In genomic region chr1:44297695-44298400, GRCh38 we compare ENCODE assay signal across 1 cellular context.
TF ChIP-seq lines count a peak whose summit lies in the region.

No MANE protein-coding gene starts in this region.

TF ChIP-seq in HepG2, 621 proteins besides CTCF, POLR2A, EP300 and RAD21 (continued from another document and continues in another):
- TF ChIP-seq POGK (CRISPR knock-in tag; conservative IDR thresholded peaks at IDR 0.05) = peak; percentile 100
- TF ChIP-seq RFXANK (CRISPR knock-in tag; IDR thresholded peaks at IDR 0.05) = no peak
- no peak for TF ChIP-seq HDAC6 (IDR thresholded peaks at IDR 0.05; ENCODE audit: low read depth, low read length)
- TF ChIP-seq ZNF468 (CRISPR knock-in tag; IDR thresholded peaks at IDR 0.05) = no peak
- TF ChIP-seq MBD4 (IDR thresholded peaks at IDR 0.05; ENCODE audit: borderline replicate concordance, low read length) = no peak
- TF ChIP-seq KDM5B (CRISPR knock-in tag; IDR thresholded peaks at IDR 0.05; ENCODE audit: borderline replicate concordance) = no peak
- no peak; the same call in 1 of the 2 replicates for TF ChIP-seq HHEX (CRISPR knock-in tag; IDR thresholded peaks at IDR 0.05)
- TF ChIP-seq GMEB1 (CRISPR knock-in tag; IDR thresholded peaks at IDR 0.05; ENCODE audit: borderline replicate concordance) = no peak; the same call in 1 of the 2 replicates
- TF ChIP-seq HNF4G (IDR thresholded peaks at IDR 0.05; ENCODE audit: borderline replicate concordance, low read depth, low read length) = peak; percentile 73
- TF ChIP-seq HNF4G (CRISPR knock-in tag; IDR thresholded peaks at IDR 0.05; ENCODE audit: borderline replicate concordance, low read depth) = peak; percentile 47; the same call in 1 of the 2 replicates
- no peak for TF ChIP-seq ZNF598 (CRISPR knock-in tag; IDR thresholded peaks at IDR 0.05; ENCODE audit: borderline replicate concordance)
- no peak for TF ChIP-seq PRDM10 (CRISPR knock-in tag; IDR thresholded peaks at IDR 0.05; ENCODE audit: low read depth)
- TF ChIP-seq GZF1 (CRISPR knock-in tag; IDR thresholded peaks at IDR 0.05) = no peak
- TF ChIP-seq MZF1 (CRISPR knock-in tag; IDR thresholded peaks at IDR 0.05; ENCODE audit: borderline replicate concordance) = no peak
- no peak for TF ChIP-seq MIXL1 (CRISPR knock-in tag; IDR thresholded peaks at IDR 0.05)
- TF ChIP-seq PBX3 (CRISPR knock-in tag; IDR thresholded peaks at IDR 0.05; ENCODE audit: borderline replicate concordance) = no peak
- no peak for TF ChIP-seq MXD3 (CRISPR knock-in tag; IDR thresholded peaks at IDR 0.05)
- TF ChIP-seq ARID3A (IDR thresholded peaks at IDR 0.05; ENCODE audit: low read depth, low read length) = peak; percentile 88
- no peak for TF ChIP-seq NFE2L1 (CRISPR knock-in tag; IDR thresholded peaks at IDR 0.05; ENCODE audit: borderline replicate concordance)
- TF ChIP-seq BORCS8-MEF2B (CRISPR knock-in tag; IDR thresholded peaks at IDR 0.05) = no peak
- no peak for TF ChIP-seq SNAPC5 (CRISPR knock-in tag; IDR thresholded peaks at IDR 0.05; ENCODE audit: borderline replicate concordance)
- no peak for TF ChIP-seq STAG1 (CRISPR knock-in tag; IDR thresholded peaks at IDR 0.05)
- no peak for TF ChIP-seq NFE2L2 (IDR thresholded peaks at IDR 0.05; ENCODE audit: low read length)
- TF ChIP-seq THRA (CRISPR knock-in tag; IDR thresholded peaks at IDR 0.05; ENCODE audit: borderline replicate concordance) = no peak
- TF ChIP-seq ZFYVE20 (CRISPR knock-in tag; IDR thresholded peaks at IDR 0.05; ENCODE audit: borderline replicate concordance, low read depth) = no peak
- TF ChIP-seq KDM3A (CRISPR knock-in tag; IDR thresholded peaks at IDR 0.05; ENCODE audit: low read depth) = no peak
- TF ChIP-seq ZNF773 (CRISPR knock-in tag; IDR thresholded peaks at IDR 0.05; ENCODE audit: borderline replicate concordance) = no peak
- no peak for TF ChIP-seq NFE2 (CRISPR knock-in tag; IDR thresholded peaks at IDR 0.05)
- TF ChIP-seq PCBP1 (IDR thresholded peaks at IDR 0.05; ENCODE audit: borderline replicate concordance, low read depth, low read length) = no peak
- no peak for TF ChIP-seq PRPF4 (IDR thresholded peaks at IDR 0.05; ENCODE audit: low read depth, low read length, poor library complexity, severe bottlenecking)
- TF ChIP-seq ZBTB20 (CRISPR knock-in tag; IDR thresholded peaks at IDR 0.05; ENCODE audit: borderline replicate concordance, low read depth) = no peak
- no peak for TF ChIP-seq TCF7L2 (IDR thresholded peaks at IDR 0.05; ENCODE audit: low read depth, low read length)
- no peak for TF ChIP-seq PREB (CRISPR knock-in tag; IDR thresholded peaks at IDR 0.05)
- no peak for TF ChIP-seq RNF2 (conservative IDR thresholded peaks at IDR 0.05; ENCODE audit: low read depth)
- TF ChIP-seq PPARG (CRISPR knock-in tag; conservative IDR thresholded peaks at IDR 0.05) = no peak
- no peak for TF ChIP-seq ZNF841 (CRISPR knock-in tag; IDR thresholded peaks at IDR 0.05; ENCODE audit: borderline replicate concordance)
- TF ChIP-seq GATAD1 (CRISPR knock-in tag; IDR thresholded peaks at IDR 0.05) = no peak
- peak; percentile 42; the same call in 1 of the 2 replicates for TF ChIP-seq NCOR1 (IDR thresholded peaks at IDR 0.05; ENCODE audit: borderline replicate concordance, low read length)
- TF ChIP-seq, protein P1, sequence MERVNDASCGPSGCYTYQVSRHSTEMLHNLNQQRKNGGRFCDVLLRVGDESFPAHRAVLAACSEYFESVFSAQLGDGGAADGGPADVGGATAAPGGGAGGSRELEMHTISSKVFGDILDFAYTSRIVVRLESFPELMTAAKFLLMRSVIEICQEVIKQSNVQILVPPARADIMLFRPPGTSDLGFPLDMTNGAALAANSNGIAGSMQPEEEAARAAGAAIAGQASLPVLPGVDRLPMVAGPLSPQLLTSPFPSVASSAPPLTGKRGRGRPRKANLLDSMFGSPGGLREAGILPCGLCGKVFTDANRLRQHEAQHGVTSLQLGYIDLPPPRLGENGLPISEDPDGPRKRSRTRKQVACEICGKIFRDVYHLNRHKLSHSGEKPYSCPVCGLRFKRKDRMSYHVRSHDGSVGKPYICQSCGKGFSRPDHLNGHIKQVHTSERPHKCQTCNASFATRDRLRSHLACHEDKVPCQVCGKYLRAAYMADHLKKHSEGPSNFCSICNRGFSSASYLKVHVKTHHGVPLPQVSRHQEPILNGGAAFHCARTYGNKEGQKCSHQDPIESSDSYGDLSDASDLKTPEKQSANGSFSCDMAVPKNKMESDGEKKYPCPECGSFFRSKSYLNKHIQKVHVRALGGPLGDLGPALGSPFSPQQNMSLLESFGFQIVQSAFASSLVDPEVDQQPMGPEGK (CRISPR knock-in tag; IDR thresholded peaks at IDR 0.05) = no peak
- peak; percentile 25; the same call in 1 of the 2 replicates for TF ChIP-seq CEBPG (CRISPR knock-in tag; IDR thresholded peaks at IDR 0.05)
- TF ChIP-seq ZNF672 (CRISPR knock-in tag; IDR thresholded peaks at IDR 0.05) = no peak
- TF ChIP-seq ZBTB33 (CRISPR knock-in tag; IDR thresholded peaks at IDR 0.05) = no peak
- peak; percentile 93 for TF ChIP-seq ZNF670 (CRISPR knock-in tag; IDR thresholded peaks at IDR 0.05; ENCODE audit: borderline replicate concordance)
- no peak for TF ChIP-seq ZNF207 (IDR thresholded peaks at IDR 0.05; ENCODE audit: borderline replicate concordance)
- TF ChIP-seq, protein P2, sequence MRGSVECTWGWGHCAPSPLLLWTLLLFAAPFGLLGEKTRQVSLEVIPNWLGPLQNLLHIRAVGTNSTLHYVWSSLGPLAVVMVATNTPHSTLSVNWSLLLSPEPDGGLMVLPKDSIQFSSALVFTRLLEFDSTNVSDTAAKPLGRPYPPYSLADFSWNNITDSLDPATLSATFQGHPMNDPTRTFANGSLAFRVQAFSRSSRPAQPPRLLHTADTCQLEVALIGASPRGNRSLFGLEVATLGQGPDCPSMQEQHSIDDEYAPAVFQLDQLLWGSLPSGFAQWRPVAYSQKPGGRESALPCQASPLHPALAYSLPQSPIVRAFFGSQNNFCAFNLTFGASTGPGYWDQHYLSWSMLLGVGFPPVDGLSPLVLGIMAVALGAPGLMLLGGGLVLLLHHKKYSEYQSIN (CRISPR knock-in tag; IDR thresholded peaks at IDR 0.05; ENCODE audit: borderline replicate concordance) = no peak
- TF ChIP-seq SRSF1 (optimal IDR thresholded peaks at IDR 0.05; ENCODE audit: low read depth, low read length) = no peak
- TF ChIP-seq TOE1 (CRISPR knock-in tag; IDR thresholded peaks at IDR 0.05) = no peak
